In the genomic region with DNA sequence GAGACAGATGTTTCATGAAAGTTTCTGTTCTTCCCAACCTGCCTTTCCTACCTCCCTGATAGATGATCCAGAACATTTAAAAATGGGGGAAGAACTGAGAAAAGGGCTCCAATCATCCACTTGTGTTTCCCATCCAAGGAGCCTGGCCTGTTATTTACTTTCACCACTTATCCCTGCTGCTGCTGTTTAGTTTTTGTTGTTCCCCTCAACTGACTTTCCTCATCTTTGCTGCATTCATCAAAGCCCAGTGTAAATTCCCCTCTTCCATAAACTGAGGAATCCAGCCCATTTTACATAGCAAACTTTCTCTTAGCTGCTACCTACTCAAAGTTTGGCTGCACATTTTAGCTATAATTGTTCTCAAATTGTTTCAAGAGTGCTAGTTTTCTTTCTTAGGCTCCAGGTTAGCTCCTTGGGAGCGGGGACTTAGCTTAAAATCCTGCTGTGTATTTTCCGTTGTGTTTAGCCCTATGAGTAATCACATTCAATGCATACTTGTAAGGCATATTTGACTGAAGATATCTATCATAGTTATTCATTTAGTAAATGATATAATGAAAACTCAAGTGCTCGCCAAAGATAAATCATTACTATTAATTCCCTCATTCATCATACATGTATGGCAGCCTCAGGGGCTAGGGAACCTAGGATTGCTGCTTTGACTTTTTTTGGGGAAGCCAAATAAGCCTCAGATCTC, we compare ENCODE assay signal across 10 cellular contexts. TPM values are rescaled to one million over a fixed set of nuclear protein-coding genes. Genes with fewer than 3 reads are reported as not detected.
A peak's percentile ranks its signal among the peaks of the same experiment; 100 is the strongest.
DNase-seq lines count a peak whose midpoint lies in the region; ATAC-seq and TF ChIP-seq lines count a peak whose summit lies in the region.
"Had no signal": no experiment of that assay in that cellular context is flagged by ENCODE, and none has a peak within 500 bp of the region (broad histone marks: within the 10 kb centered on the region; RNA-seq: fewer than 3 reads in every experiment).

No MANE protein-coding gene starts in this region.

- no peak overlapping the region for H2AFZ ChIP-seq in fibroblast of lung (ENCODE audit: low read length)

- peaks cover 26% of the 10 kb centered on the region for H3K79me2 ChIP-seq in fibroblast of lung (ENCODE audit: control insufficient read depth, insufficient read depth, low read length)

- H3K27me3 ChIP-seq in RWPE2 (ENCODE audit: insufficient read depth, poor library complexity, severe bottlenecking): no peaks in the 10 kb centered on the region
- H3K27me3 ChIP-seq in fibroblast of lung (ENCODE audit: control insufficient read depth, insufficient read depth, low read length): no peaks in the 10 kb centered on the region

- H3K27ac ChIP-seq in RWPE2 (ENCODE audit: poor library complexity, severe bottlenecking) (peak overlapping the region; percentile 77), fibroblast of lung (ENCODE audit: insufficient read depth, low read length) (no peak overlapping the region)

- ATAC-seq in RWPE2 (ENCODE audit: low read depth) (peak; percentile 8; the same call in 1 of the 3 replicates), HG03342 (IDR thresholded peaks at IDR 0.05; ENCODE audit: unreplicated experiment) (no peak)

- H3K9me3 ChIP-seq in RWPE2 (ENCODE audit: severe bottlenecking): no peaks in the 10 kb centered on the region
- no peaks in the 10 kb centered on the region for H3K9me3 ChIP-seq in fibroblast of lung (ENCODE audit: control insufficient read depth, insufficient read depth, low read depth, low read length)

- no peaks in the 10 kb centered on the region for H4K20me1 ChIP-seq in fibroblast of lung (ENCODE audit: control insufficient read depth, extremely low read depth, insufficient read depth, low read length)

- TF ChIP-seq CTCF in RWPE2 (IDR thresholded peaks at IDR 0.05; ENCODE audit: poor library complexity, severe bottlenecking): no peak
- no peak for TF ChIP-seq CTCF in fibroblast of lung (conservative IDR thresholded peaks at IDR 0.05 in 1 of 2, IDR thresholded peaks at IDR 0.05 in 1 of 2; ENCODE audit: low read depth in 1 of 2, low read length in 2 of 2)

- no peak overlapping the region for H3K9ac ChIP-seq in fibroblast of lung (ENCODE audit: insufficient read depth, low read length)

- H3K36me3 ChIP-seq in RWPE2 (ENCODE audit: low read depth) (no peaks in the 10 kb centered on the region), fibroblast of lung (ENCODE audit: control insufficient read depth, insufficient read depth, low read length) (no peaks in the 10 kb centered on the region)
- H3K36me3 ChIP-seq: WERI-Rb-1 had no signal

- DNase-seq in RWPE2 (ENCODE audit: low spot score) (no peak), fibroblast of lung (ENCODE audit: low read depth in 2 of 2) (peak in 1 of 2 donors; percentile 61), renal cortical epithelial cell (ENCODE audit: low read depth) (peak; percentile 76), HT-29 (ENCODE audit: low spot score) (no peak), putamen (ENCODE audit: low spot score) (no peak)
- DNase-seq in stimulated activated CD4-positive, alpha-beta T cell treated with anti-CD3 and anti-CD28 coated beads, Interleukin-15, amount 100 ng/mL, for 24 hours: no peak
- DNase-seq: amniotic stem cell, WERI-Rb-1 had no signal

- H3K4me2 ChIP-seq in fibroblast of lung (ENCODE audit: extremely low read depth, insufficient read depth, low read length): peak overlapping the region; percentile 89

- H3K4me1 ChIP-seq in RWPE2 (ENCODE audit: insufficient read depth, poor library complexity, severe bottlenecking): peaks cover 38% of the 10 kb centered on the region
- peaks cover 7% of the 10 kb centered on the region for H3K4me1 ChIP-seq in fibroblast of lung (ENCODE audit: control insufficient read depth, extremely low read depth, insufficient read depth, low read length)

- H3K4me3 ChIP-seq in GM08714 (ENCODE audit: low read length) (peak overlapping the region; percentile 54; the same call in 1 of the 2 replicates), RWPE2 (ENCODE audit: severe bottlenecking) (peak overlapping the region; percentile 53), fibroblast of lung (replicated peaks in 1 of 4; ENCODE audit: control extremely low read depth in 1 of 4, insufficient read depth in 1 of 4, low read depth in 3 of 4, low read length in 4 of 4) (no peak overlapping the region)

RNA-seq across cellular contexts. Expression of gene PTPN13, which starts 1.4 kb away (rescaled TPM):
- total RNA-seq in fibroblast of lung: 55.2 and 136 TPM in 2 replicates
- polyA plus RNA-seq in fibroblast of lung: 14.7 and 16.5 TPM in 2 replicates
- polyA plus RNA-seq in fibroblast of lung (2012): 16.6 and 17.7 TPM in 2 replicates
- 9.9 and 12.2 TPM in 2 replicates for polyA minus RNA-seq in fibroblast of lung (ENCODE audit: low replicate concordance)
- total RNA-seq in renal cortical epithelial cell: 58.7 and 118 TPM in 2 replicates
- 6.1 and 8.9 TPM in 2 replicates for total RNA-seq in HT-29 (2014; rRNA removed; shearing (Covaris generic))

Comparison
In these comparisons a context has a peak if more than half of its experiments do, and no peak if none do; other contexts are left out.
1. H3K4me3 ChIP-seq: peak in GM08714 (single experiment) and RWPE2 (single experiment); none in fibroblast of lung (0 of 4).